ENCODE assay signal across 11 cellular contexts in genomic region chr9:101027733-101028345, GRCh38. TPM values are rescaled to one million over a fixed set of nuclear protein-coding genes. Genes with fewer than 3 reads are reported as not detected.
DNase-seq lines count a peak whose midpoint lies in the region; ATAC-seq, FAIRE-seq and TF ChIP-seq lines count a peak whose summit lies in the region.
"Had no signal": no experiment of that assay in that cellular context is flagged by ENCODE, and none has a peak within 500 bp of the region (broad histone marks: within the 10 kb centered on the region; RNA-seq: fewer than 3 reads in every experiment).

No MANE protein-coding gene starts in this region.

- H3K9me3 ChIP-seq in pancreas: no peaks in the 10 kb centered on the region
- H3K9me3 ChIP-seq: ovary had no signal

- H3K4me1 ChIP-seq in pancreas: peaks cover 0 to 8% (median 0%) of the 10 kb centered on the region in 3 donors

- WGBS in pancreas, 2 donors: 6 to 10% methylated on average over 12 of the region's 12 CpGs

- no peak for ATAC-seq in pancreas

- no peak for FAIRE-seq in pancreas (lab: Jason Lieb, UNC)
- FAIRE-seq: colon had no signal

- peak overlapping the region; percentile 77 for H3K27ac ChIP-seq in C4-2B
- H3K27ac ChIP-seq in pancreas: peak overlapping the region in 2 of 4 donors; percentile 10 to 28
- H3K27ac ChIP-seq: ovary had no signal

- peak overlapping the region in 3 of 4 donors; percentile 35 to 64 (median 38) for H3K4me3 ChIP-seq in pancreas

- H3K27me3 ChIP-seq in pancreas: peaks cover 0 to 3% (median 0%) of the 10 kb centered on the region in 4 donors
- H3K27me3 ChIP-seq: ovary had no signal

- intact Hi-C loops in pancreas (cut with DNase I): no loop called here

- TF ChIP-seq CTCF in C4-2B (conservative IDR thresholded peaks at IDR 0.05) (no peak), pancreas (IDR thresholded peaks at IDR 0.05) (no peak), GM10266 (IDR thresholded peaks at IDR 0.05; ENCODE audit: control insufficient read depth, insufficient read depth, low read depth, missing control alignments) (no peak)

- peak; percentile 46 for DNase-seq in NCI-H526 treated with DMSO at 0.1 percent for 48 hours (lab: John Stamatoyannopoulos, UW)
- peak; percentile 66 for DNase-seq in globus pallidus (ENCODE audit: low spot score)
- DNase-seq in pancreas: no peak
- DNase-seq in stimulated activated CD4-positive, alpha-beta T cell treated with anti-CD3 and anti-CD28 coated beads, Interleukin-2, amount 100 ng/mL, for 48 hours: no peak
- DNase-seq in anterior cingulate cortex (lab: John Stamatoyannopoulos, UW): no peak
- no peak for DNase-seq in ecto neural progenitor cell (ENCODE audit: low spot score)
- DNase-seq in GM10266 (ENCODE audit: extremely low spot score): no peak
- DNase-seq: activated CD4-positive, alpha-beta T cell treated with anti-CD3 and anti-CD28 coated beads, Interleukin-2, amount 50 U/mL, for 1 hour had no signal

- H3K36me3 ChIP-seq in pancreas: no peaks in the 10 kb centered on the region
- H3K36me3 ChIP-seq: ovary had no signal

RNA-seq across cellular contexts. Expression of gene PLPPR1, which starts 0.7 kb away (rescaled TPM):
- 1 to 10 TPM in 1 of 6 donors, under 1 TPM in 4, not detected in 1; 0.32 to 1.0 (median 0.55) TPM for total RNA-seq in pancreas
- 1 to 10 TPM in 1 of 2 donors, under 1 TPM in 1; 0.30 to 3.1 TPM for polyA plus RNA-seq in pancreas

Comparison
In these comparisons a context has a peak if more than half of its experiments do, and no peak if none do; other contexts are left out.
1. DNase-seq: peak in NCI-H526 treated with DMSO at 0.1 percent for 48 hours (single experiment) and globus pallidus (single experiment); none in pancreas (0 of 6), stimulated activated CD4-positive, alpha-beta T cell treated with anti-CD3 and anti-CD28 coated beads, Interleukin-2, amount 100 ng/mL, for 48 hours (0 of 2), anterior cingulate cortex (0 of 58), ecto neural progenitor cell (single experiment) and GM10266 (single experiment).